Comparison of ENCODE assay signal across 15 cellular contexts in genomic region chr22:44597616-44598015, GRCh38.
DNase-seq lines count a peak whose midpoint lies in the region; ATAC-seq and TF ChIP-seq lines count a peak whose summit lies in the region.
"Had no signal": no experiment of that assay in that cellular context is flagged by ENCODE, and none has a peak within 500 bp of the region (broad histone marks: within the 10 kb centered on the region; RNA-seq: fewer than 3 reads in every experiment).

No MANE protein-coding gene starts in this region.

- peaks cover 0 to 6% (median 2%) of the 10 kb centered on the region in 4 donors for H3K4me1 ChIP-seq in sigmoid colon
- H3K4me1 ChIP-seq: adrenal gland, gastroesophageal sphincter, left lung, prostate gland had no signal

- H3K27ac Mint-ChIP-seq in nephron progenitor cell: peak overlapping the region; percentile 59

- WGBS in sigmoid colon, 2 donors: 41 to 78% methylated on average over 15 of the region's 15 CpGs

- peaks cover 83% of the 10 kb centered on the region for H3K4me1 Mint-ChIP-seq in nephron progenitor cell

- intact Hi-C loops in sigmoid colon (cut with DNase I): no loop called here

- H3K36me3 ChIP-seq in sigmoid colon (no peaks in the 10 kb centered on the region), MG63 (no peaks in the 10 kb centered on the region)
- H3K36me3 ChIP-seq: adrenal gland, gastroesophageal sphincter, left lung, prostate gland, thyroid gland had no signal

- peaks cover 0 to 19% (median 10%) of the 10 kb centered on the region in 3 donors for H3K27me3 ChIP-seq in sigmoid colon
- H3K27me3 ChIP-seq in MG63: no peaks in the 10 kb centered on the region
- H3K27me3 ChIP-seq: thyroid gland had no signal

- TF ChIP-seq EP300 in sigmoid colon (IDR thresholded peaks at IDR 0.05): no peak

- H3K27ac ChIP-seq in sigmoid colon: no peak overlapping the region
- H3K27ac ChIP-seq: gastroesophageal sphincter, left lung, prostate gland, thyroid gland had no signal

- DNase-seq in DMS153 (lab: John Stamatoyannopoulos, UW) (peak; percentile 68), NCI-H146 (lab: John Stamatoyannopoulos, UW) (peak; percentile 96), RPMI7951 (ENCODE audit: low read depth) (peak; percentile 62), nephron progenitor cell (peak; percentile 61), sigmoid colon (no peak), GDM1 (lab: John Stamatoyannopoulos, UW) (no peak), MG63 (no peak)
- DNase-seq: dermis blood vessel endothelial cell, left lung, T-helper 9 cell, thyroid gland had no signal

- peaks cover 25% of the 10 kb centered on the region for H3K27me3 Mint-ChIP-seq in nephron progenitor cell (ENCODE audit: low read depth, poor library complexity)

- H3K9me3 ChIP-seq in sigmoid colon (no peaks in the 10 kb centered on the region), MG63 (no peaks in the 10 kb centered on the region)
- H3K9me3 ChIP-seq: adrenal gland, gastroesophageal sphincter, left lung, prostate gland, thyroid gland had no signal

- no peaks in the 10 kb centered on the region for H3K36me3 Mint-ChIP-seq in nephron progenitor cell (ENCODE audit: low read depth)

- H3K4me3 Mint-ChIP-seq in nephron progenitor cell: peak overlapping the region; percentile 8

- H3K9me3 Mint-ChIP-seq in nephron progenitor cell: no peaks in the 10 kb centered on the region

- TF ChIP-seq CTCF in nephron progenitor cell (IDR thresholded peaks at IDR 0.05) (no peak), sigmoid colon (IDR thresholded peaks at IDR 0.05) (no peak)

- TF ChIP-seq POLR2A in sigmoid colon (IDR thresholded peaks at IDR 0.05): no peak

- no peak for ATAC-seq in HG03025 (IDR thresholded peaks at IDR 0.05; ENCODE audit: low FRiP score, unreplicated experiment)
- ATAC-seq: gastroesophageal sphincter, left lung had no signal

- no peak overlapping the region for H3K4me3 ChIP-seq in sigmoid colon
- no peak overlapping the region for H3K4me3 ChIP-seq in MG63
- H3K4me3 ChIP-seq: adrenal gland, gastroesophageal sphincter, left lung, prostate gland, thyroid gland had no signal

Comparison
In these comparisons a context has a peak if more than half of its experiments do, and no peak if none do; other contexts are left out.
1. DNase-seq: peak in DMS153 (single experiment), NCI-H146 (single experiment), RPMI7951 (single experiment) and nephron progenitor cell (single experiment); none in sigmoid colon (single experiment), GDM1 (single experiment) and MG63 (single experiment).